ENCODE assay signal across 9 cellular contexts in genomic region chr16:86575754-86576557, GRCh38. TPM values are rescaled to one million over a fixed set of nuclear protein-coding genes. Genes with fewer than 3 reads are reported as not detected.
A peak's percentile ranks its signal among the peaks of the same experiment; 100 is the strongest.
DNase-seq lines count a peak whose midpoint lies in the region; ATAC-seq and TF ChIP-seq lines count a peak whose summit lies in the region.
"Had no signal": no experiment of that assay in that cellular context is flagged by ENCODE, and none has a peak within 500 bp of the region (broad histone marks: within the 10 kb centered on the region; RNA-seq: fewer than 3 reads in every experiment).

No MANE protein-coding gene starts in this region.

- WGBS in GM23248 (ENCODE audit: low coverage in 1 of 2, low lambda C conversion rate in 2 of 2, missing lambda C conversion rate in 2 of 2), 2 experiments = 1% methylated on average over 52 to 54 of the region's 54 CpGs
- WGBS in body of pancreas, 2 donors = 1% methylated on average over 37 to 54 of the region's 54 CpGs

- H3F3A ChIP-seq in GM23248 (ENCODE audit: insufficient read depth) = peaks cover 36% of the 10 kb centered on the region

- no peak for TF ChIP-seq POLR2A in body of pancreas (IDR thresholded peaks at IDR 0.05)

- CTCF ChIA-PET in AG04449 (lab: Yijun Ruan, JAX) = interaction anchor here (0.9 to 16.0 kb wide), 16 partner anchors 9 to 503 kb away, joined by 3 to 309 read pairs (median 3); no protein-coding TSS in a partner anchor

- peak overlapping the region; percentile 86 for H3K27ac ChIP-seq in GM23248
- no peak overlapping the region for H3K27ac ChIP-seq in body of pancreas
- no peak overlapping the region for H3K27ac ChIP-seq in iPS-18a (ENCODE audit: low read length)
- H3K27ac ChIP-seq: ovary had no signal

- ATAC-seq in body of pancreas = peak; percentile 62

- DNase-seq in AG04449 (ENCODE audit: low read depth, low spot score) (no peak), GM23248 (peak; percentile 98), RPMI8226 (peak; percentile 25), body of pancreas (peak; percentile 46 to 78 (median 67)), skeletal muscle cell (ENCODE audit: low read depth) (peak; percentile 87), middle frontal gyrus (ENCODE audit: extremely low spot score, low spot score) (no peak), SKM-1 treated with dmso at 0.1 percent for 144 hours (lab: John Stamatoyannopoulos, UW; ENCODE audit: unreplicated experiment) (no peak)

- H3K36me3 ChIP-seq in GM23248 (ENCODE audit: low read depth) = no peaks in the 10 kb centered on the region
- H3K36me3 ChIP-seq in body of pancreas (replicated peaks in 1 of 2; ENCODE audit: insufficient read depth in 1 of 2, low read depth in 2 of 2) = no peaks in the 10 kb centered on the region
- no peaks in the 10 kb centered on the region for H3K36me3 ChIP-seq in iPS-18a (ENCODE audit: control insufficient read depth, low read depth, low read length)
- H3K36me3 ChIP-seq: ovary had no signal

- H3K4me3 ChIP-seq in AG04449 (ENCODE audit: low read depth, low read length) (peak overlapping the region; percentile 73), GM23248 (peak overlapping the region; percentile 81), body of pancreas (peak overlapping the region in 1 of 2 donors; percentile 12), iPS-18a (ENCODE audit: low read length) (peak overlapping the region; percentile 62), skeletal muscle cell (ENCODE audit: low read depth, low read length) (peak overlapping the region; percentile 60)
- H3K4me3 ChIP-seq: ovary had no signal

- H2AFZ ChIP-seq in GM23248 = peak overlapping the region; percentile 90

- intact Hi-C loops in body of pancreas (cut with DNase I) = no loop called here

- H3K9me2 ChIP-seq in GM23248 (ENCODE audit: insufficient read depth) = no peaks in the 10 kb centered on the region

- H3K79me2 ChIP-seq in GM23248 (ENCODE audit: insufficient read depth) = peaks cover 67% of the 10 kb centered on the region

- TF ChIP-seq CTCF in AG04449 (IDR thresholded peaks at IDR 0.05; ENCODE audit: insufficient read depth, low read length, missing control alignments) (peak; percentile 82), body of pancreas (IDR thresholded peaks at IDR 0.05) (peak in 6 of 7 experiments; percentile 10 to 38 (median 31))

- H3K9me3 ChIP-seq in GM23248 (ENCODE audit: low read depth) = no peaks in the 10 kb centered on the region
- no peaks in the 10 kb centered on the region for H3K9me3 ChIP-seq in body of pancreas
- no peaks in the 10 kb centered on the region for H3K9me3 ChIP-seq in iPS-18a (ENCODE audit: control insufficient read depth, low read depth, low read length)
- H3K9me3 ChIP-seq: ovary had no signal

- H3K4me2 ChIP-seq in GM23248 (ENCODE audit: unreplicated experiment) = peak overlapping the region; percentile 99

- H3K4me1 ChIP-seq in GM23248 (ENCODE audit: insufficient read depth) (peaks cover 33% of the 10 kb centered on the region), body of pancreas (peaks cover 24% of the 10 kb centered on the region), iPS-18a (ENCODE audit: control insufficient read depth, low read depth, low read length) (peaks cover 38% of the 10 kb centered on the region)

- H3K9ac ChIP-seq in GM23248 = peak overlapping the region; percentile 84
- no peak overlapping the region for H3K9ac ChIP-seq in iPS-18a (ENCODE audit: low read length)

- POLR2A ChIA-PET in AG04449 (lab: Yijun Ruan, JAX) = interaction anchor here (0.6 to 4.2 kb wide), 21 partner anchors 8 to 658 kb away, joined by 3 to 28 read pairs (median 5); partner anchors contain the start of gene FOXC2

- H4K20me1 ChIP-seq in GM23248 (ENCODE audit: insufficient read depth) = no peaks in the 10 kb centered on the region

- H3K27me3 ChIP-seq in GM23248 (replicated peaks; ENCODE audit: insufficient read depth) = no peaks in the 10 kb centered on the region
- H3K27me3 ChIP-seq in body of pancreas = peaks cover 0 to 53% of the 10 kb centered on the region in 2 donors
- peaks cover 100% of the 10 kb centered on the region for H3K27me3 ChIP-seq in iPS-18a (ENCODE audit: control insufficient read depth, insufficient read depth, low read length)
- H3K27me3 ChIP-seq: ovary had no signal

- in situ Hi-C loops in GM23248 (cut with MboI) = no loop called here

RNA-seq across cellular contexts. Expression of gene FOXL1, which starts 2.4 kb away (rescaled TPM):
- total RNA-seq in GM23248 (2014; rRNA removed; shearing (Covaris generic)) = 13.0 and 14.5 TPM in 2 replicates
- 4.7 and 4.9 TPM in 2 replicates for polyA plus RNA-seq in GM23248 (2016; fragmentation: Nextera tagmentation; extraction: Ambion mirVana)
- total RNA-seq in body of pancreas = under 1 TPM in 1 of 2 donors, not detected in 1; 0.52 TPM

RNA-seq across cellular contexts. Expression of gene FOXC2, which starts 9.3 kb away (rescaled TPM):
- total RNA-seq in GM23248 (2014; rRNA removed; shearing (Covaris generic)) = 0.51 and 1.2 TPM in 2 replicates
- polyA plus RNA-seq in GM23248 (2016; fragmentation: Nextera tagmentation; extraction: Ambion mirVana) = 2.5 and 3.0 TPM in 2 replicates
- total RNA-seq in body of pancreas = under 1 TPM; 0.66 to 0.78 TPM

RNA-seq across cellular contexts. Expression of gene MTHFSD, which starts 20.9 kb away (rescaled TPM):
- total RNA-seq in GM23248 (2014; rRNA removed; shearing (Covaris generic)) = 12.9 and 14.0 TPM in 2 replicates
- 12.4 and 14.0 TPM in 2 replicates for polyA plus RNA-seq in GM23248 (2016; fragmentation: Nextera tagmentation; extraction: Ambion mirVana)
- total RNA-seq in body of pancreas = 10 to 100 TPM; 16.9 to 35.6 TPM

Comparison
In these comparisons a context has a peak if more than half of its experiments do, and no peak if none do; other contexts are left out.
1. DNase-seq: peak in GM23248 (single experiment), RPMI8226 (single experiment), body of pancreas (4 of 4) and skeletal muscle cell (single experiment); none in AG04449 (single experiment), middle frontal gyrus (single experiment) and SKM-1 treated with dmso at 0.1 percent for 144 hours (single experiment).